ENCODE assay signal across 8 cellular contexts in genomic region chr12:65306603-65307501, GRCh38. TPM values are rescaled to one million over a fixed set of nuclear protein-coding genes. Genes with fewer than 3 reads are reported as not detected.
DNase-seq lines count a peak whose midpoint lies in the region; ATAC-seq and TF ChIP-seq lines count a peak whose summit lies in the region.

No MANE protein-coding gene starts in this region.

- ATAC-seq in esophagus mucosa, result no peak

- H3K36me3 ChIP-seq in tibial artery, result no peaks in the 10 kb centered on the region

- H3K4me3 ChIP-seq in astrocyte of the spinal cord (ENCODE audit: low read depth, low read length), result no peak overlapping the region
- no peak overlapping the region for H3K4me3 ChIP-seq in tibial artery

- H3K4me1 ChIP-seq in tibial artery, result peaks cover 0 to 83% (median 26%) of the 10 kb centered on the region in 4 donors

- TF ChIP-seq CTCF in astrocyte of the spinal cord (IDR thresholded peaks at IDR 0.05; ENCODE audit: low read depth, low read length), result peak; percentile 71
- peak in 1 of 2 experiments; percentile 32 for TF ChIP-seq CTCF in tibial artery (IDR thresholded peaks at IDR 0.05)

- H3K27me3 ChIP-seq in tibial artery, result no peaks in the 10 kb centered on the region

- peak; percentile 21 to 36 for DNase-seq in SHP77 (lab: John Stamatoyannopoulos, UW)
- no peak for DNase-seq in SHP77 treated with DMSO at 0.1 percent for 48 hours (lab: John Stamatoyannopoulos, UW)
- DNase-seq in NCI-H2227 treated with DMSO at 0.1 percent for 48 hours (lab: John Stamatoyannopoulos, UW), result peak; percentile 43
- DNase-seq in astrocyte of the spinal cord (ENCODE audit: low read depth, low spot score), result peak; percentile 69
- peak; percentile 32 for DNase-seq in kidney glomerular epithelial cell (lab: John Stamatoyannopoulos, UW)
- no peak for DNase-seq in GDM1 (lab: John Stamatoyannopoulos, UW)
- no peak for DNase-seq in tibial artery

- intact Hi-C loops in tibial artery (cut with DNase I; ENCODE audit: low total_unique reads), result no loop called here

- in situ Hi-C loops in astrocyte of the spinal cord (cut with HindIII; ENCODE audit: low sequenced_read_pairs), result no loop called here

- H3K27ac ChIP-seq in tibial artery, result peak overlapping the region in 1 of 2 donors; percentile 40

- H3K9me3 ChIP-seq in tibial artery, result no peaks in the 10 kb centered on the region

RNA-seq across cellular contexts. Expression of gene MSRB3, which starts 28.4 kb away (rescaled TPM):
- total RNA-seq in esophagus mucosa, result 3.6 TPM

Comparison
In these comparisons a context has a peak if more than half of its experiments do, and no peak if none do; other contexts are left out.
1. DNase-seq: peak in SHP77 (2 of 2), NCI-H2227 treated with DMSO at 0.1 percent for 48 hours (single experiment), astrocyte of the spinal cord (single experiment) and kidney glomerular epithelial cell (single experiment); none in SHP77 treated with DMSO at 0.1 percent for 48 hours (single experiment), GDM1 (single experiment) and tibial artery (0 of 2).